ENCODE assay signal across 8 cellular contexts in genomic region chr15:51801391-51801835, GRCh38. TPM values are rescaled to one million over a fixed set of nuclear protein-coding genes. Genes with fewer than 3 reads are reported as not detected.
DNase-seq lines count a peak whose midpoint lies in the region; ATAC-seq and TF ChIP-seq lines count a peak whose summit lies in the region.

No MANE protein-coding gene starts in this region.

- intact Hi-C loops in Right ventricle myocardium superior (cut with DNase I): no loop called here
- intact Hi-C loops in left cardiac atrium (cut with DNase I): no loop called here
- intact Hi-C loops in upper lobe of right lung (cut with DNase I): no loop called here
- intact Hi-C loops in tibial artery (cut with DNase I; ENCODE audit: low total_unique reads): no loop called here

- H3K4me3 ChIP-seq in right atrium auricular region (no peak overlapping the region), upper lobe of right lung (no peak overlapping the region), tibial artery (no peak overlapping the region)
- no peak overlapping the region for H3K4me3 ChIP-seq in effector memory CD4-positive, alpha-beta T cell (ENCODE audit: insufficient read depth, low read depth, low read length, poor library complexity, severe bottlenecking)

- ATAC-seq in Right ventricle myocardium superior (ENCODE audit: poor library complexity) (peak; percentile 70), left cardiac atrium (peak in 1 of 2 donors; percentile 55), upper lobe of right lung (peak; percentile 41), GM18873 (IDR thresholded peaks at IDR 0.05; ENCODE audit: low FRiP score, unreplicated experiment) (no peak)

- H3K4me1 ChIP-seq in right atrium auricular region (peaks cover 0 to 6% of the 10 kb centered on the region in 2 donors), upper lobe of right lung (no peaks in the 10 kb centered on the region), tibial artery (no peaks in the 10 kb centered on the region)
- no peaks in the 10 kb centered on the region for H3K4me1 ChIP-seq in effector memory CD4-positive, alpha-beta T cell (ENCODE audit: control insufficient read depth, insufficient read depth, low read length, poor library complexity, severe bottlenecking)

- peak in 1 of 2 donors; percentile 64 for TF ChIP-seq CTCF in right atrium auricular region (IDR thresholded peaks at IDR 0.05)
- TF ChIP-seq CTCF in upper lobe of right lung (IDR thresholded peaks at IDR 0.05): peak; percentile 40
- TF ChIP-seq CTCF in tibial artery (IDR thresholded peaks at IDR 0.05): peak in 1 of 2 experiments; percentile 7

- DNase-seq in Right ventricle myocardium superior (peak; percentile 51), right atrium auricular region (ENCODE audit: low spot score) (no peak), RPMI8226 (peak; percentile 66), left cardiac atrium (peak; percentile 55), upper lobe of right lung (no peak), tibial artery (no peak)
- no peak for DNase-seq in effector memory CD4-positive, alpha-beta T cell

- H3K36me3 ChIP-seq in right atrium auricular region (peaks cover 10% of the 10 kb centered on the region), upper lobe of right lung (peaks cover 10% of the 10 kb centered on the region), tibial artery (peaks cover 24 to 48% (median 35%) of the 10 kb centered on the region in 3 donors)
- peaks cover 4% of the 10 kb centered on the region for H3K36me3 ChIP-seq in effector memory CD4-positive, alpha-beta T cell (ENCODE audit: control insufficient read depth, insufficient read depth, low read length)

- H3K27ac ChIP-seq in right atrium auricular region (no peak overlapping the region), upper lobe of right lung (no peak overlapping the region), tibial artery (no peak overlapping the region)
- H3K27ac ChIP-seq in effector memory CD4-positive, alpha-beta T cell (ENCODE audit: insufficient read depth, low read length, poor library complexity, severe bottlenecking): no peak overlapping the region

- H3K27me3 ChIP-seq in right atrium auricular region (no peaks in the 10 kb centered on the region), upper lobe of right lung (no peaks in the 10 kb centered on the region), tibial artery (no peaks in the 10 kb centered on the region)
- H3K27me3 ChIP-seq in effector memory CD4-positive, alpha-beta T cell (replicated peaks; ENCODE audit: control insufficient read depth, insufficient read depth, low read length, poor library complexity, severe bottlenecking): no peaks in the 10 kb centered on the region

- no peaks in the 10 kb centered on the region for H3K9me3 ChIP-seq in right atrium auricular region
- no peaks in the 10 kb centered on the region for H3K9me3 ChIP-seq in upper lobe of right lung
- no peaks in the 10 kb centered on the region for H3K9me3 ChIP-seq in effector memory CD4-positive, alpha-beta T cell (ENCODE audit: control insufficient read depth, low read length)
- no peaks in the 10 kb centered on the region for H3K9me3 ChIP-seq in tibial artery

RNA-seq across cellular contexts. Expression of gene TMOD3, which starts 28.0 kb away (rescaled TPM):
- total RNA-seq in Right ventricle myocardium superior: 17.6 TPM
- 10 to 100 TPM; 18.7 to 19.7 TPM for total RNA-seq in right atrium auricular region
- total RNA-seq in left cardiac atrium: 10 to 100 TPM; 22.7 to 23.9 TPM
- 78.4 TPM for total RNA-seq in upper lobe of right lung

RNA-seq across cellular contexts. Expression of gene TMOD2, which starts 50.0 kb away (rescaled TPM):
- total RNA-seq in Right ventricle myocardium superior (7.3 TPM), right atrium auricular region (1 to 10 TPM; 5.4 to 7.0 TPM), left cardiac atrium (10 to 100 TPM in 1 of 2 donors, 1 to 10 TPM in 1; 6.0 to 16.7 TPM), upper lobe of right lung (16.1 TPM)

Comparison
In these comparisons a context has a peak if more than half of its experiments do, and no peak if none do; other contexts are left out.
1. DNase-seq: peak in Right ventricle myocardium superior (single experiment), RPMI8226 (single experiment) and left cardiac atrium (single experiment); none in right atrium auricular region (single experiment), upper lobe of right lung (single experiment), effector memory CD4-positive, alpha-beta T cell (0 of 3) and tibial artery (0 of 2).